1 cellular context compared by ENCODE assay signal in genomic region chr3:111906667-111907066, GRCh38.
TF ChIP-seq lines count a peak whose summit lies in the region.

No MANE protein-coding gene starts in this region.

TF ChIP-seq in GM23338, 12 proteins besides CTCF, POLR2A, EP300 and RAD21 (continued from another document):
- TF ChIP-seq ZNF462 (CRISPR knock-in tag; IDR thresholded peaks at IDR 0.05) (no peak), EZH2 (IDR thresholded peaks at IDR 0.05; ENCODE audit: low read depth, unreplicated experiment) (no peak), EZH2phosphoT487 (IDR thresholded peaks at IDR 0.05; ENCODE audit: unreplicated experiment) (no peak), ZNF331 (CRISPR knock-in tag; IDR thresholded peaks at IDR 0.05; ENCODE audit: low read depth) (no peak), STAT1 (IDR thresholded peaks at IDR 0.05; ENCODE audit: unreplicated experiment) (no peak), ETS1 (IDR thresholded peaks at IDR 0.05) (no peak), POLR2AphosphoS5 (IDR thresholded peaks at IDR 0.05; ENCODE audit: low read depth) (no peak)
TF ChIP-seq in GM23338: peak in this region for 0.
